In genomic region chr10:47107226-47107625, GRCh38 we compare ENCODE assay signal across 23 cellular contexts.
"Had no signal": no experiment of that assay in that cellular context is flagged by ENCODE, and none has a peak within 500 bp of the region (broad histone marks: within the 10 kb centered on the region; RNA-seq: fewer than 3 reads in every experiment).

No MANE protein-coding gene starts in this region.

- ATAC-seq: activated CD8-positive, alpha-beta memory T cell treated with anti-CD3 and anti-CD28 coated beads, Interleukin-2, amount 10 ng/mL, durations not matched to agents 7 days and 5 days; activated naive CD4-positive, alpha-beta T cell treated with anti-CD3 and anti-CD28 coated beads, Interleukin-2, amount 50 U/mL, for 72 hours; activated T-cell treated with anti-CD3 and anti-CD28 coated beads, Interleukin-2, amount 50 U/mL, for 4 hours; PC-3; T-helper 17 cell had no signal

- H3K36me3 ChIP-seq: MG63 had no signal

- H3K4me3 ChIP-seq: MG63 had no signal

- DNase-seq: activated B cell treated with CpG ODN at 0.5 μM for 24 hours; activated CD4-positive, alpha-beta T cell treated with anti-CD3 and anti-CD28 coated beads for 1 hour; activated CD4-positive, alpha-beta T cell treated with anti-CD3 and anti-CD28 coated beads, Interleukin-2, amount 10 ng/mL, durations not matched to agents 24 days and 14 days; activated CD4-positive, alpha-beta T cell treated with anti-CD3 and anti-CD28 coated beads, Interleukin-2, amount 50 U/mL, for 48 hours; activated CD8-positive, alpha-beta memory T cell treated with anti-CD3 and anti-CD28 coated beads, Interleukin-2, amount 10 ng/mL, durations not matched to agents 7 days and 5 days; activated effector memory CD4-positive, alpha-beta T cell treated with anti-CD3 and anti-CD28 coated beads, Interleukin-2, amount 50 U/mL, for 16 hours; activated naive CD4-positive, alpha-beta T cell treated with Interleukin-2 at 50 U/mL for 16 hours; activated T-cell treated with anti-CD3 and anti-CD28 coated beads, Interleukin-2, amount 50 U/mL, for 4 hours; amygdala; KG1; MG63; MV-4-11; NCI-H1092 treated with DMSO at 0.1 percent for 48 hours; NCI-H1417 treated with DMSO at 0.1 percent for 48 hours; NCI-H1694; NCI-H2029; NCI-H2107; NCI-H524; PC-3; SHP77 treated with DMSO at 0.1 percent for 48 hours; T-helper 17 cell; T-helper 9 cell had no signal

- H3K27me3 ChIP-seq: MG63 had no signal

- H3K9me3 ChIP-seq: MG63 had no signal
